In the genomic region with DNA sequence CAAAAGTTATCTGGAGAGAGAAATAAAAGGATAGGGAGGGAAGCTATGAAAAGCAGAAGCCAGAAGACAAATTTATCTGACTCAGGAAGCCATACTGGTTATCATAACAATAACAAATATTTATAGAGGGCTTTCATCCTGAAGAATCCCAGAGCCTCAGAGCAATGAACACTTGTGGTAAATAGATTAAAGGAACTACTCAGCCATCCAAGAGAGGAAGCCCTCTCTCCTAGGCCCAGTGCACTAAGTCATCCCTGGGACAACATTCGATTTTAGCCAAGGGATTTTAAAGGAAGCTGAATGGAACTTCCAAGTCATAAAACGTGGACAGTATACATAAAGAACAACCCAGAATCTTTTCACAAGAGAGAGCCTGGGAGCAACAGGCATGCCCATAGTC, we compare ENCODE assay signal across 19 cellular contexts.
DNase-seq lines count a peak whose midpoint lies in the region; ATAC-seq and TF ChIP-seq lines count a peak whose summit lies in the region.
"Had no signal": no experiment of that assay in that cellular context is flagged by ENCODE, and none has a peak within 500 bp of the region (broad histone marks: within the 10 kb centered on the region; RNA-seq: fewer than 3 reads in every experiment).

No MANE protein-coding gene starts in this region.

- TF ChIP-seq CTCF in astrocyte of the spinal cord (IDR thresholded peaks at IDR 0.05; ENCODE audit: low read depth, low read length) (no peak), fibroblast of villous mesenchyme (IDR thresholded peaks at IDR 0.05; ENCODE audit: insufficient read depth, low read depth, low read length) (no peak), osteocyte (IDR thresholded peaks at IDR 0.05) (no peak), left lung (IDR thresholded peaks at IDR 0.05) (no peak), glutamatergic neuron (IDR thresholded peaks at IDR 0.05; ENCODE audit: partially characterized antibody, unreplicated experiment) (no peak)

- no peaks in the 10 kb centered on the region for H3K27me3 ChIP-seq in left lung
- H3K27me3 ChIP-seq: Peyer's patch, SJSA1 had no signal

- no peak overlapping the region for H3K27ac ChIP-seq in left lung
- H3K27ac ChIP-seq: C4-2B, Peyer's patch, SJSA1 had no signal

- H3K36me3 Mint-ChIP-seq in osteocyte (ENCODE audit: unreplicated experiment), result peaks cover 4% of the 10 kb centered on the region
- H3K36me3 Mint-ChIP-seq in glutamatergic neuron (ENCODE audit: unreplicated experiment), result no peaks in the 10 kb centered on the region
- H3K36me3 Mint-ChIP-seq: CD8-positive, alpha-beta memory T cell had no signal

- no peak overlapping the region for H3K4me3 ChIP-seq in astrocyte of the spinal cord (ENCODE audit: low read depth, low read length)
- H3K4me3 ChIP-seq in fibroblast of villous mesenchyme (ENCODE audit: low read depth, low read length), result no peak overlapping the region
- H3K4me3 ChIP-seq in left lung, result no peak overlapping the region
- H3K4me3 ChIP-seq: K562, Peyer's patch, SJSA1 had no signal

- H3K4me3 Mint-ChIP-seq in osteocyte (ENCODE audit: unreplicated experiment), result no peak overlapping the region
- H3K4me3 Mint-ChIP-seq in glutamatergic neuron (ENCODE audit: unreplicated experiment), result no peak overlapping the region
- H3K4me3 Mint-ChIP-seq: CD8-positive, alpha-beta memory T cell had no signal

- no peaks in the 10 kb centered on the region for H3K4me1 ChIP-seq in left lung
- H3K4me1 ChIP-seq: Peyer's patch, SJSA1 had no signal

- no peaks in the 10 kb centered on the region for H3K27me3 Mint-ChIP-seq in osteocyte (ENCODE audit: unreplicated experiment)
- H3K27me3 Mint-ChIP-seq in glutamatergic neuron (ENCODE audit: unreplicated experiment), result no peaks in the 10 kb centered on the region

- H3K36me3 ChIP-seq in left lung, result no peaks in the 10 kb centered on the region
- H3K36me3 ChIP-seq: Peyer's patch, SJSA1 had no signal

- no peaks in the 10 kb centered on the region for H3K9me3 ChIP-seq in left lung
- H3K9me3 ChIP-seq: Peyer's patch, SJSA1 had no signal

- H3K27ac Mint-ChIP-seq in osteocyte (ENCODE audit: unreplicated experiment) (peak overlapping the region; percentile 12), glutamatergic neuron (ENCODE audit: unreplicated experiment) (no peak overlapping the region)
- H3K27ac Mint-ChIP-seq: CD8-positive, alpha-beta memory T cell had no signal

- intact Hi-C loops in left lung (cut with DNase I), result no loop called here

- DNase-seq in EH (ENCODE audit: low read depth) (peak; percentile 15), astrocyte of the spinal cord (ENCODE audit: low read depth, low spot score) (peak; percentile 24), fibroblast of villous mesenchyme (ENCODE audit: low read depth) (peak; percentile 93), osteocyte (ENCODE audit: extremely low spot score, unreplicated experiment) (no peak), left lung (no peak), SHP77 (lab: John Stamatoyannopoulos, UW) (no peak), glutamatergic neuron (no peak)
- no peak for DNase-seq in activated CD4-positive, CD25-positive, alpha-beta regulatory T cell treated with anti-CD3 and anti-CD28 coated beads, Interleukin-2, amount 50 U/mL, for 72 hours
- DNase-seq: Calu3; CD8-positive, alpha-beta memory T cell; DMS153; NCI-H1092; NCI-H1436; NCI-H1930; NCI-H510A treated with DMSO at 0.1 percent for 48 hours; Peyer's patch had no signal

- H3K4me1 Mint-ChIP-seq in osteocyte (ENCODE audit: unreplicated experiment), result peaks cover 34% of the 10 kb centered on the region
- H3K4me1 Mint-ChIP-seq in glutamatergic neuron (ENCODE audit: low read depth, unreplicated experiment), result no peaks in the 10 kb centered on the region
- H3K4me1 Mint-ChIP-seq: CD8-positive, alpha-beta memory T cell had no signal

- in situ Hi-C loops in astrocyte of the spinal cord (cut with HindIII; ENCODE audit: low sequenced_read_pairs), result no loop called here

- H3K9me3 Mint-ChIP-seq in osteocyte (ENCODE audit: unreplicated experiment) (no peaks in the 10 kb centered on the region), glutamatergic neuron (ENCODE audit: unreplicated experiment) (no peaks in the 10 kb centered on the region)
- H3K9me3 Mint-ChIP-seq: CD8-positive, alpha-beta memory T cell had no signal

- ATAC-seq in left lung, result no peak
- ATAC-seq: K562 had no signal

Comparison
In these comparisons a context has a peak if more than half of its experiments do, and no peak if none do; other contexts are left out.
1. DNase-seq: peak in EH (single experiment), astrocyte of the spinal cord (single experiment) and fibroblast of villous mesenchyme (single experiment); none in osteocyte (single experiment), activated CD4-positive, CD25-positive, alpha-beta regulatory T cell treated with anti-CD3 and anti-CD28 coated beads, Interleukin-2, amount 50 U/mL, for 72 hours (single experiment), left lung (0 of 2), SHP77 (0 of 2) and glutamatergic neuron (single experiment).